In genomic region chr6:30163918-30164654, GRCh38 we compare ENCODE assay signal across 26 cellular contexts. TPM values are rescaled to one million over a fixed set of nuclear protein-coding genes. Genes with fewer than 3 reads are reported as not detected.
DNase-seq lines count a peak whose midpoint lies in the region; ATAC-seq lines count a peak whose summit lies in the region.
"Had no signal": no experiment of that assay in that cellular context is flagged by ENCODE, and none has a peak within 500 bp of the region (broad histone marks: within the 10 kb centered on the region; RNA-seq: fewer than 3 reads in every experiment).

No MANE protein-coding gene starts in this region.

- H3K4me1 Mint-ChIP-seq in activated T-cell treated with anti-CD3 and anti-CD28 coated beads, Interleukin-2, amount 50 U/mL, for 24 hours (ENCODE audit: low read depth), result peaks cover 23% of the 10 kb centered on the region
- H3K4me1 Mint-ChIP-seq: immature natural killer cell had no signal

- no peak overlapping the region for H3K27ac Mint-ChIP-seq in activated T-cell treated with anti-CD3 and anti-CD28 coated beads, Interleukin-2, amount 50 U/mL, for 24 hours
- H3K27ac Mint-ChIP-seq: activated CD4-positive, alpha-beta memory T cell treated with anti-CD3 and anti-CD28 coated beads for 36 hours; dendritic cell treated with granulocyte-macrophage colony-stimulating factor and Interleukin-4, amounts not matched to agents 40 ng/mL and 50 ng/mL, for 4 days; immature natural killer cell; WTC11 had no signal

- H3K9ac ChIP-seq in duodenal mucosa (ENCODE audit: low read depth in 1 of 2, low read length in 2 of 2), result peak overlapping the region; percentile 88 to 95

- H3K27ac ChIP-seq in duodenal mucosa (ENCODE audit: low read depth, low read length), result peak overlapping the region; percentile 71
- peak overlapping the region; percentile 74 for H3K27ac ChIP-seq in muscle layer of duodenum (ENCODE audit: low read length)
- H3K27ac ChIP-seq: heart right ventricle, stomach had no signal

- H3K9me3 ChIP-seq in duodenal mucosa (ENCODE audit: control insufficient read depth in 1 of 2, low read length in 2 of 2) (no peaks in the 10 kb centered on the region), muscle layer of duodenum (ENCODE audit: control insufficient read depth in 1 of 2, low read length in 2 of 2) (no peaks in the 10 kb centered on the region)
- H3K9me3 ChIP-seq: heart right ventricle, stomach had no signal

- H3K4me3 Mint-ChIP-seq in activated T-cell treated with anti-CD3 and anti-CD28 coated beads, Interleukin-2, amount 50 U/mL, for 24 hours, result no peak overlapping the region
- H3K4me3 Mint-ChIP-seq: activated CD4-positive, alpha-beta memory T cell treated with anti-CD3 and anti-CD28 coated beads for 36 hours; dendritic cell treated with granulocyte-macrophage colony-stimulating factor and Interleukin-4, amounts not matched to agents 40 ng/mL and 50 ng/mL, for 4 days; immature natural killer cell; WTC11 had no signal

- peak overlapping the region; percentile 85 to 88 for H3K4me3 ChIP-seq in duodenal mucosa (ENCODE audit: low read depth in 1 of 2, low read length in 2 of 2)
- peak overlapping the region in 1 of 2 donors; percentile 41 for H3K4me3 ChIP-seq in muscle layer of duodenum (ENCODE audit: low read depth in 1 of 2, low read length in 2 of 2)
- H3K4me3 ChIP-seq: heart right ventricle, stomach had no signal

- H3K4me1 ChIP-seq in duodenal mucosa (ENCODE audit: control insufficient read depth in 1 of 2, insufficient read depth in 2 of 2, low read length in 2 of 2), result peaks cover 0 to 4% of the 10 kb centered on the region in 2 donors
- no peaks in the 10 kb centered on the region for H3K4me1 ChIP-seq in muscle layer of duodenum (ENCODE audit: control insufficient read depth in 1 of 2, insufficient read depth in 2 of 2, low read length in 2 of 2)

- no peaks in the 10 kb centered on the region for H3K36me3 Mint-ChIP-seq in activated T-cell treated with anti-CD3 and anti-CD28 coated beads, Interleukin-2, amount 50 U/mL, for 24 hours (ENCODE audit: low read depth)
- H3K36me3 Mint-ChIP-seq: activated CD4-positive, alpha-beta memory T cell treated with anti-CD3 and anti-CD28 coated beads for 36 hours; immature natural killer cell; WTC11 had no signal

- H3K27me3 ChIP-seq in duodenal mucosa (ENCODE audit: control insufficient read depth in 1 of 2, insufficient read depth in 2 of 2, low read length in 2 of 2) (peaks cover 0 to 3% of the 10 kb centered on the region in 2 donors), muscle layer of duodenum (ENCODE audit: low read depth, low read length) (no peaks in the 10 kb centered on the region)

- peaks cover 7 to 24% of the 10 kb centered on the region in 2 donors for H3K36me3 ChIP-seq in duodenal mucosa (ENCODE audit: control insufficient read depth in 1 of 2, insufficient read depth in 2 of 2, low read length in 2 of 2)
- no peaks in the 10 kb centered on the region for H3K36me3 ChIP-seq in muscle layer of duodenum (ENCODE audit: control insufficient read depth in 1 of 2, insufficient read depth in 2 of 2, low read length in 2 of 2)
- H3K36me3 ChIP-seq: heart right ventricle, stomach had no signal

- peak; percentile 25 for DNase-seq in M059J (ENCODE audit: low read depth)
- no peak for DNase-seq in activated T-cell treated with anti-CD3 and anti-CD28 coated beads, Interleukin-2, amount 50 U/mL, for 24 hours
- DNase-seq: activated CD4-positive, alpha-beta memory T cell treated with anti-CD3 and anti-CD28 coated beads for 36 hours; activated naive CD4-positive, alpha-beta T cell; heart right ventricle; immature natural killer cell; MV-4-11; NCI-H1694 treated with DMSO at 0.1 percent for 48 hours; NCI-H748 treated with DMSO at 0.1 percent for 48 hours; occipital lobe; SHP77 treated with DMSO at 0.1 percent for 48 hours; stimulated activated CD4-positive, alpha-beta T cell treated with anti-CD3 and anti-CD28 coated beads, Interleukin-4, amount 100 ng/mL, for 4 hours; stomach; T-helper 2 cell; trophoblast cell had no signal

- no peaks in the 10 kb centered on the region for H3K9me3 Mint-ChIP-seq in activated T-cell treated with anti-CD3 and anti-CD28 coated beads, Interleukin-2, amount 50 U/mL, for 24 hours
- H3K9me3 Mint-ChIP-seq: activated CD4-positive, alpha-beta memory T cell treated with anti-CD3 and anti-CD28 coated beads for 36 hours; dendritic cell treated with granulocyte-macrophage colony-stimulating factor and Interleukin-4, amounts not matched to agents 40 ng/mL and 50 ng/mL, for 4 days; immature natural killer cell; WTC11 had no signal

- ATAC-seq in GM18907 (IDR thresholded peaks at IDR 0.05; ENCODE audit: unreplicated experiment) (no peak), GM19467 (IDR thresholded peaks at IDR 0.05; ENCODE audit: unreplicated experiment) (no peak)
- ATAC-seq: heart right ventricle had no signal

- peaks cover 35% of the 10 kb centered on the region for H3K27me3 Mint-ChIP-seq in activated T-cell treated with anti-CD3 and anti-CD28 coated beads, Interleukin-2, amount 50 U/mL, for 24 hours

RNA-seq across cellular contexts. Expression of gene TRIM15, which starts 0.7 kb away (rescaled TPM):
- total RNA-seq in M059J (2014; rRNA removed; shearing (Covaris generic)), result not detected in 2 replicates
- total RNA-seq: endothelial cell of umbilical vein, heart right ventricle, occipital lobe, OCI-LY7, renal cortical epithelial cell had no signal

RNA-seq across cellular contexts. Expression of gene TRIM10, which starts 3.1 kb away (rescaled TPM):
- not detected in 2 replicates for total RNA-seq in M059J (2014; rRNA removed; shearing (Covaris generic))
- total RNA-seq: endothelial cell of umbilical vein, H4, heart right ventricle, OCI-LY7, renal cortical epithelial cell had no signal

RNA-seq across cellular contexts. Expression of gene TRIM40, which starts 28.1 kb away (rescaled TPM):
- not detected in 2 replicates for total RNA-seq in M059J (2014; rRNA removed; shearing (Covaris generic))
- total RNA-seq: activated CD4-positive, alpha-beta memory T cell treated with anti-CD3 and anti-CD28 coated beads for 36 hours; endothelial cell of umbilical vein; H4; heart right ventricle; lower leg skin; occipital lobe; OCI-LY7; renal cortical epithelial cell; stomach; WTC11 had no signal

RNA-seq across cellular contexts. Expression of gene TRIM26, which starts 49.1 kb away (rescaled TPM):
- 90.0 and 111 TPM in 2 replicates for total RNA-seq in M059J (2014; rRNA removed; shearing (Covaris generic))

RNA-seq across cellular contexts. Expression of gene TRIM31, which starts 51.2 kb away (rescaled TPM):
- not detected in 2 replicates for total RNA-seq in M059J (2014; rRNA removed; shearing (Covaris generic))
- total RNA-seq: activated CD4-positive, alpha-beta memory T cell treated with anti-CD3 and anti-CD28 coated beads for 36 hours; endothelial cell of umbilical vein; heart right ventricle; occipital lobe; OCI-LY7; renal cortical epithelial cell had no signal
